ENCODE assay signal across 14 cellular contexts in genomic region chr17:60535382-60536279, GRCh38. TPM values are rescaled to one million over a fixed set of nuclear protein-coding genes. Genes with fewer than 3 reads are reported as not detected.
DNase-seq lines count a peak whose midpoint lies in the region; TF ChIP-seq lines count a peak whose summit lies in the region.
"Had no signal": no experiment of that assay in that cellular context is flagged by ENCODE, and none has a peak within 500 bp of the region (broad histone marks: within the 10 kb centered on the region; RNA-seq: fewer than 3 reads in every experiment).

No MANE protein-coding gene starts in this region.

- no peak for TF ChIP-seq POLR2A in adrenal gland (IDR thresholded peaks at IDR 0.05)

- no peak for TF ChIP-seq CTCF in adrenal gland (IDR thresholded peaks at IDR 0.05)

- H3K4me3 ChIP-seq in MG63 = no peak overlapping the region
- H3K4me3 ChIP-seq in mesodermal cell (ENCODE audit: extremely low read depth, insufficient read depth, low read length, poor library complexity, severe bottlenecking) = no peak overlapping the region
- no peak overlapping the region for H3K4me3 ChIP-seq in adrenal gland
- H3K4me3 ChIP-seq: ascending aorta had no signal

- H3K9me3 ChIP-seq in MG63 (peaks cover 2% of the 10 kb centered on the region; the same call in 1 of the 2 replicates), mesodermal cell (ENCODE audit: control insufficient read depth, low read length) (no peaks in the 10 kb centered on the region), adrenal gland (replicated peaks in 1 of 3) (no peaks in the 10 kb centered on the region)
- H3K9me3 ChIP-seq: ascending aorta, BE2C had no signal

- H3K4me1 ChIP-seq in mesodermal cell (ENCODE audit: control insufficient read depth, insufficient read depth, low read length, poor library complexity, severe bottlenecking) (no peaks in the 10 kb centered on the region), adrenal gland (replicated peaks in 1 of 2) (no peaks in the 10 kb centered on the region)
- H3K4me1 ChIP-seq: ascending aorta had no signal

- H3K27ac ChIP-seq in mesodermal cell (ENCODE audit: low read depth, low read length, severe bottlenecking) = peak overlapping the region; percentile 10
- no peak overlapping the region for H3K27ac ChIP-seq in adrenal gland
- H3K27ac ChIP-seq: ascending aorta had no signal

- no peaks in the 10 kb centered on the region for H3K36me3 ChIP-seq in MG63
- H3K36me3 ChIP-seq in mesodermal cell (ENCODE audit: control insufficient read depth, insufficient read depth, low read length) = no peaks in the 10 kb centered on the region
- no peaks in the 10 kb centered on the region for H3K36me3 ChIP-seq in adrenal gland (replicated peaks in 1 of 2)
- H3K36me3 ChIP-seq: ascending aorta, BE2C had no signal

- H3K27me3 ChIP-seq in MG63 (no peaks in the 10 kb centered on the region), adrenal gland (no peaks in the 10 kb centered on the region)
- H3K27me3 ChIP-seq: ascending aorta, BE2C had no signal

- DNase-seq in AG20443 (ENCODE audit: low spot score) = peak; percentile 46
- DNase-seq in MG63 = peak; percentile 72
- peak; percentile 63 for DNase-seq in dedifferentiated amniotic fluid mesenchymal stem cell (ENCODE audit: extremely low spot score)
- no peak for DNase-seq in NCI-H1694 treated with DMSO at 0.1 percent for 48 hours (lab: John Stamatoyannopoulos, UW)
- DNase-seq in central memory CD4-positive, alpha-beta T cell = no peak
- no peak for DNase-seq in adrenal gland
- no peak for DNase-seq in NCI-H69 (lab: John Stamatoyannopoulos, UW)
- DNase-seq: BE2C; RPMI8226; stimulated activated CD4-positive, alpha-beta T cell treated with anti-CD3 and anti-CD28 coated beads, Interleukin-4, amount 100 ng/mL, for 24 hours; stimulated activated CD8-positive, alpha-beta memory T cell treated with anti-CD3 and anti-CD28 coated beads, Interleukin-4, amount 100 ng/mL, for 48 hours; T-helper 17 cell had no signal

- intact Hi-C loops in adrenal gland (cut with DNase I) = no loop called here

- WGBS in mesodermal cell (ENCODE audit: insufficient coverage in 2 of 2), 2 experiments = 85 to 86% methylated on average over 2 of the region's 3 CpGs
- WGBS in adrenal gland, 4 donors = 47 to 57% (median 54%) methylated on average over 3 of the region's 3 CpGs

RNA-seq across cellular contexts. Expression of gene APPBP2, which starts 9.6 kb away (rescaled TPM):
- total RNA-seq in MG63 (2014; rRNA removed; shearing (Covaris generic); ENCODE audit: low replicate concordance) = 18.0 and 56.4 TPM in 2 replicates
- 29.5 TPM for polyA plus RNA-seq in mesodermal cell (2013, experiment 1 of 2)
- polyA plus RNA-seq in mesodermal cell (2013, experiment 2 of 2) = 24.1 TPM
- total RNA-seq in adrenal gland = 10 to 100 TPM; 18.8 to 63.4 (median 41.3) TPM
- 10 to 100 TPM in 1 of 3 donors, 1 to 10 TPM in 2; 5.5 to 36.8 (median 6.8) TPM for polyA plus RNA-seq in adrenal gland

Comparison
In these comparisons a context has a peak if more than half of its experiments do, and no peak if none do; other contexts are left out.
1. DNase-seq: peak in AG20443 (single experiment), MG63 (single experiment) and dedifferentiated amniotic fluid mesenchymal stem cell (single experiment); none in NCI-H1694 treated with DMSO at 0.1 percent for 48 hours (single experiment), central memory CD4-positive, alpha-beta T cell (single experiment), adrenal gland (0 of 7) and NCI-H69 (single experiment).